In genomic region chr14:31036552-31036951, GRCh38 we compare ENCODE assay signal across 34 cellular contexts.
"Had no signal": no experiment of that assay in that cellular context is flagged by ENCODE, and none has a peak within 500 bp of the region (broad histone marks: within the 10 kb centered on the region; RNA-seq: fewer than 3 reads in every experiment).

No MANE protein-coding gene starts in this region.

- H3K27ac Mint-ChIP-seq: activated CD4-positive, alpha-beta memory T cell treated with anti-CD3 and anti-CD28 coated beads for 36 hours; activated CD4-positive, alpha-beta T cell treated with anti-CD3 and anti-CD28 coated beads for 36 hours; activated CD4-positive, alpha-beta T cell treated with anti-CD3 and anti-CD28 coated beads, Interleukin-2, amount 10 ng/mL, durations not matched to agents 24 days and 14 days; activated CD8-positive, alpha-beta memory T cell treated with anti-CD3 and anti-CD28 coated beads, Interleukin-2, amount 10 ng/mL, durations not matched to agents 7 days and 5 days; activated CD8-positive, alpha-beta T cell treated with anti-CD3 and anti-CD28 coated beads, Interleukin-2, amount 10 ng/mL, durations not matched to agents 7 days and 5 days; activated naive CD4-positive, alpha-beta T cell treated with anti-CD3 and anti-CD28 coated beads for 36 hours; activated naive CD4-positive, alpha-beta T cell treated with anti-CD3 and anti-CD28 coated beads, Interleukin-2, amount 50 U/mL, for 24 hours; activated naive CD8-positive, alpha-beta T cell treated with anti-CD3 and anti-CD28 coated beads for 36 hours; activated naive CD8-positive, alpha-beta T cell treated with anti-CD3 and anti-CD28 coated beads, Interleukin-2, amount 50 U/mL, for 24 hours; activated T-helper 1 cell treated with anti-CD3 and anti-CD28 coated beads, Interleukin-12 subunit alpha, Interleukin-12 subunit beta, Interleukin-2, Interleukin-4 antibody, amounts not matched to agents 30 ng/mL and 10 ng/mL and 1 ng/mL, durations not matched to agents 14 hours and 24 hours and 36 hours; activated T-helper 2 cell treated with anti-CD3 and anti-CD28 coated beads, Interferon-gamma antibody, Interleukin-2, Interleukin-4, amounts not matched to agents 10 μg/mL and 5 μg/mL and 100 μg/mL, durations not matched to agents 14 hours and 24 hours and 36 hours; T-helper 17 cell; T-helper 2 cell treated with Interferon-gamma antibody and Interleukin-4, amounts not matched to agents 5 μg/mL and 100 μg/mL, for 36 hours had no signal

- H3K27me3 ChIP-seq: adrenal gland, body of pancreas, foreskin keratinocyte, gastrocnemius medialis, heart left ventricle had no signal

- H3K9me3 ChIP-seq: adrenal gland, body of pancreas, gastrocnemius medialis, heart left ventricle had no signal

- H3K36me3 ChIP-seq: adrenal gland, gastrocnemius medialis, WERI-Rb-1 had no signal

- H3K27me3 Mint-ChIP-seq: activated CD4-positive, alpha-beta memory T cell treated with anti-CD3 and anti-CD28 coated beads for 36 hours; activated CD4-positive, alpha-beta T cell treated with anti-CD3 and anti-CD28 coated beads for 36 hours; activated CD4-positive, alpha-beta T cell treated with anti-CD3 and anti-CD28 coated beads, Interleukin-2, amount 10 ng/mL, durations not matched to agents 24 days and 14 days; activated CD8-positive, alpha-beta memory T cell treated with anti-CD3 and anti-CD28 coated beads, Interleukin-2, amount 10 ng/mL, durations not matched to agents 7 days and 5 days; activated naive CD4-positive, alpha-beta T cell treated with anti-CD3 and anti-CD28 coated beads, Interleukin-2, amount 50 U/mL, for 24 hours; activated naive CD8-positive, alpha-beta T cell treated with anti-CD3 and anti-CD28 coated beads for 36 hours; activated naive CD8-positive, alpha-beta T cell treated with anti-CD3 and anti-CD28 coated beads, Interleukin-2, amount 50 U/mL, for 24 hours; T-helper 17 cell had no signal

- ATAC-seq: activated CD4-positive, alpha-beta T cell treated with anti-CD3 and anti-CD28 coated beads for 36 hours; activated CD8-positive, alpha-beta memory T cell treated with anti-CD3 and anti-CD28 coated beads, Interleukin-2, amount 10 ng/mL, durations not matched to agents 7 days and 5 days; activated CD8-positive, alpha-beta T cell treated with anti-CD3 and anti-CD28 coated beads, Interleukin-2, amount 10 ng/mL, durations not matched to agents 7 days and 5 days; activated naive CD8-positive, alpha-beta T cell treated with anti-CD3 and anti-CD28 coated beads, Interleukin-2, amount 50 U/mL, for 24 hours; body of pancreas; esophagus mucosa; foreskin keratinocyte; gastrocnemius medialis; heart left ventricle; T-helper 17 cell had no signal

- H3K4me3 Mint-ChIP-seq: activated CD4-positive, alpha-beta memory T cell treated with anti-CD3 and anti-CD28 coated beads for 36 hours; activated CD4-positive, alpha-beta T cell treated with anti-CD3 and anti-CD28 coated beads for 36 hours; activated CD4-positive, alpha-beta T cell treated with anti-CD3 and anti-CD28 coated beads, Interleukin-2, amount 10 ng/mL, durations not matched to agents 24 days and 14 days; activated CD8-positive, alpha-beta memory T cell treated with anti-CD3 and anti-CD28 coated beads, Interleukin-2, amount 10 ng/mL, durations not matched to agents 7 days and 5 days; activated CD8-positive, alpha-beta T cell treated with anti-CD3 and anti-CD28 coated beads, Interleukin-2, amount 10 ng/mL, durations not matched to agents 7 days and 5 days; activated naive CD4-positive, alpha-beta T cell treated with anti-CD3 and anti-CD28 coated beads for 36 hours; activated naive CD4-positive, alpha-beta T cell treated with anti-CD3 and anti-CD28 coated beads, Interleukin-2, amount 50 U/mL, for 24 hours; activated naive CD8-positive, alpha-beta T cell treated with anti-CD3 and anti-CD28 coated beads for 36 hours; activated naive CD8-positive, alpha-beta T cell treated with anti-CD3 and anti-CD28 coated beads, Interleukin-2, amount 50 U/mL, for 24 hours; activated T-helper 1 cell treated with anti-CD3 and anti-CD28 coated beads, Interleukin-12 subunit alpha, Interleukin-12 subunit beta, Interleukin-2, Interleukin-4 antibody, amounts not matched to agents 30 ng/mL and 10 ng/mL and 1 ng/mL, durations not matched to agents 14 hours and 24 hours and 36 hours; T-helper 17 cell; T-helper 2 cell treated with Interferon-gamma antibody and Interleukin-4, amounts not matched to agents 5 μg/mL and 100 μg/mL, for 36 hours had no signal

- H3K27ac ChIP-seq: adrenal gland, body of pancreas, foreskin keratinocyte, gastrocnemius medialis, heart left ventricle, WERI-Rb-1 had no signal

- H3K4me3 ChIP-seq: adrenal gland, body of pancreas, gastrocnemius medialis, heart left ventricle had no signal

- DNase-seq: activated CD4-positive, alpha-beta memory T cell treated with anti-CD3 and anti-CD28 coated beads for 36 hours; activated CD4-positive, alpha-beta T cell treated with anti-CD3 and anti-CD28 coated beads for 36 hours; activated CD4-positive, alpha-beta T cell treated with anti-CD3 and anti-CD28 coated beads, Interleukin-2, amount 10 ng/mL, durations not matched to agents 24 days and 14 days; activated CD4-positive, CD25-positive, alpha-beta regulatory T cell; activated CD4-positive, CD25-positive, alpha-beta regulatory T cell treated with anti-CD3 and anti-CD28 coated beads, Interleukin-2, amount 50 U/mL, for 72 hours; activated CD8-positive, alpha-beta memory T cell treated with anti-CD3 and anti-CD28 coated beads, Interleukin-2, amount 10 ng/mL, durations not matched to agents 7 days and 5 days; activated CD8-positive, alpha-beta memory T cell treated with anti-CD3 and anti-CD28 coated beads, Interleukin-2, amount 50 U/mL, for 4 hours; activated CD8-positive, alpha-beta T cell treated with anti-CD3 and anti-CD28 coated beads, Interleukin-2, amount 10 ng/mL, durations not matched to agents 7 days and 5 days; activated effector memory CD4-positive, alpha-beta T cell treated with anti-CD3 and anti-CD28 coated beads, Interleukin-2, amount 50 U/mL, for 16 hours; activated naive CD4-positive, alpha-beta T cell treated with anti-CD3 and anti-CD28 coated beads for 36 hours; activated naive CD8-positive, alpha-beta T cell treated with anti-CD3 and anti-CD28 coated beads for 36 hours; activated naive CD8-positive, alpha-beta T cell treated with anti-CD3 and anti-CD28 coated beads, Interleukin-2, amount 50 U/mL, for 24 hours; activated T-cell treated with anti-CD3 and anti-CD28 coated beads, Interleukin-2, amount 50 U/mL, for 1 hour; activated T-cell treated with anti-CD3 and anti-CD28 coated beads, Interleukin-2, amount 50 U/mL, for 48 hours; adrenal gland; amygdala; aorta; body of pancreas; caudate nucleus; cortex of kidney; effector CD8-positive, alpha-beta T cell; foreskin keratinocyte; gastrocnemius medialis; glutamatergic neuron; heart left ventricle; T-helper 1 cell; T-helper 17 cell; T1000; WERI-Rb-1 had no signal

- H3K9me3 Mint-ChIP-seq: activated CD4-positive, alpha-beta memory T cell treated with anti-CD3 and anti-CD28 coated beads for 36 hours; activated CD4-positive, alpha-beta T cell treated with anti-CD3 and anti-CD28 coated beads, Interleukin-2, amount 10 ng/mL, durations not matched to agents 24 days and 14 days; activated naive CD4-positive, alpha-beta T cell treated with anti-CD3 and anti-CD28 coated beads for 36 hours; activated naive CD4-positive, alpha-beta T cell treated with anti-CD3 and anti-CD28 coated beads, Interleukin-2, amount 50 U/mL, for 24 hours; activated naive CD8-positive, alpha-beta T cell treated with anti-CD3 and anti-CD28 coated beads for 36 hours; activated naive CD8-positive, alpha-beta T cell treated with anti-CD3 and anti-CD28 coated beads, Interleukin-2, amount 50 U/mL, for 24 hours; activated T-helper 1 cell treated with anti-CD3 and anti-CD28 coated beads, Interleukin-12 subunit alpha, Interleukin-12 subunit beta, Interleukin-2, Interleukin-4 antibody, amounts not matched to agents 30 ng/mL and 10 ng/mL and 1 ng/mL, durations not matched to agents 14 hours and 24 hours and 36 hours; activated T-helper 2 cell treated with anti-CD3 and anti-CD28 coated beads, Interferon-gamma antibody, Interleukin-2, Interleukin-4, amounts not matched to agents 10 μg/mL and 5 μg/mL and 100 μg/mL, durations not matched to agents 14 hours and 24 hours and 36 hours; T-helper 2 cell treated with Interferon-gamma antibody and Interleukin-4, amounts not matched to agents 5 μg/mL and 100 μg/mL, for 36 hours had no signal

- H3K36me3 Mint-ChIP-seq: activated CD8-positive, alpha-beta memory T cell treated with anti-CD3 and anti-CD28 coated beads, Interleukin-2, amount 10 ng/mL, durations not matched to agents 7 days and 5 days had no signal
